11 cellular contexts compared by ENCODE assay signal in genomic region chr3:52456800-52457183, GRCh38. TPM values are rescaled to one million over a fixed set of nuclear protein-coding genes. Genes with fewer than 3 reads are reported as not detected.
DNase-seq lines count a peak whose midpoint lies in the region.
"Had no signal": no experiment of that assay in that cellular context is flagged by ENCODE, and none has a peak within 500 bp of the region (broad histone marks: within the 10 kb centered on the region; RNA-seq: fewer than 3 reads in every experiment).

No MANE protein-coding gene starts in this region.

- POLR2A ChIA-PET in activated CD4-positive, alpha-beta T cell treated with anti-CD3 and anti-CD28 coated beads, Interleukin-2, amount 10 ng/mL, durations not matched to agents 7 days and 5 days (lab: Charles Lee), result no interaction called here

- 93% methylated on average over 5 of the region's 5 CpGs for WGBS in thymus

- no peaks in the 10 kb centered on the region for H3K27me3 Mint-ChIP-seq in activated CD4-positive, alpha-beta T cell treated with anti-CD3 and anti-CD28 coated beads, Interleukin-2, amount 10 ng/mL, durations not matched to agents 7 days and 5 days

- H3K9me3 Mint-ChIP-seq in activated CD4-positive, alpha-beta T cell treated with anti-CD3 and anti-CD28 coated beads, Interleukin-2, amount 10 ng/mL, durations not matched to agents 7 days and 5 days, result no peaks in the 10 kb centered on the region

- CTCF ChIA-PET in activated CD4-positive, alpha-beta T cell treated with anti-CD3 and anti-CD28 coated beads, Interleukin-2, amount 10 ng/mL, durations not matched to agents 7 days and 5 days (lab: Charles Lee), result interaction anchor here (0.6 to 2.9 kb wide), 7 partner anchors 8 to 45 kb away, joined by 3 to 12 read pairs (median 6); partner anchors contain the start of gene SEMA3G

- H3K4me1 Mint-ChIP-seq in activated CD4-positive, alpha-beta T cell treated with anti-CD3 and anti-CD28 coated beads, Interleukin-2, amount 10 ng/mL, durations not matched to agents 7 days and 5 days, result peaks cover 39% of the 10 kb centered on the region

- no peak for DNase-seq in activated CD4-positive, alpha-beta T cell treated with anti-CD3 and anti-CD28 coated beads, Interleukin-2, amount 10 ng/mL, durations not matched to agents 7 days and 5 days
- DNase-seq in activated CD4-positive, alpha-beta T cell treated with anti-CD3 and anti-CD28 coated beads for 1 hour, result no peak
- DNase-seq in adipocyte (ENCODE audit: low read depth), result no peak
- DNase-seq in SIG-M5 (lab: John Stamatoyannopoulos, UW), result no peak
- DNase-seq in GM03348 (ENCODE audit: low spot score), result no peak
- DNase-seq in kidney glomerular epithelial cell (lab: John Stamatoyannopoulos, UW), result no peak
- DNase-seq: AML-193; effector CD8-positive, alpha-beta T cell had no signal

- peak overlapping the region; percentile 91 for H3K9ac ChIP-seq in adipocyte (ENCODE audit: low read length)

- no peaks in the 10 kb centered on the region for H3K9me3 ChIP-seq in adipocyte (ENCODE audit: control insufficient read depth, low read length)
- H3K9me3 ChIP-seq in thymus (ENCODE audit: control insufficient read depth), result no peaks in the 10 kb centered on the region

- peak overlapping the region; percentile 89 for H3K4me3 Mint-ChIP-seq in activated CD4-positive, alpha-beta T cell treated with anti-CD3 and anti-CD28 coated beads, Interleukin-2, amount 10 ng/mL, durations not matched to agents 7 days and 5 days

- peak overlapping the region; percentile 98 for H3K27ac Mint-ChIP-seq in activated CD4-positive, alpha-beta T cell treated with anti-CD3 and anti-CD28 coated beads, Interleukin-2, amount 10 ng/mL, durations not matched to agents 7 days and 5 days

- H3K36me3 ChIP-seq in adipocyte (ENCODE audit: control insufficient read depth, insufficient read depth, low read length, severe bottlenecking), result peaks cover 38% of the 10 kb centered on the region
- H3K36me3 ChIP-seq in thymus (ENCODE audit: control insufficient read depth, insufficient read depth), result peaks cover 23% of the 10 kb centered on the region

- peak overlapping the region; percentile 98 for H3K27ac ChIP-seq in layer of hippocampus (ENCODE audit: low read depth, low read length)
- H3K27ac ChIP-seq in thymus (ENCODE audit: low read depth), result no peak overlapping the region

- peaks cover 24% of the 10 kb centered on the region for H3K36me3 Mint-ChIP-seq in activated CD4-positive, alpha-beta T cell treated with anti-CD3 and anti-CD28 coated beads, Interleukin-2, amount 10 ng/mL, durations not matched to agents 7 days and 5 days (ENCODE audit: low read depth)

- peaks cover 15% of the 10 kb centered on the region for H3K4me1 ChIP-seq in adipocyte (ENCODE audit: control insufficient read depth, insufficient read depth, low read length)
- peaks cover 17% of the 10 kb centered on the region for H3K4me1 ChIP-seq in thymus (ENCODE audit: control insufficient read depth, insufficient read depth, low read length)

- H3K4me3 ChIP-seq in adipocyte (ENCODE audit: low read length) (peak overlapping the region; percentile 98), thymus (ENCODE audit: low read length) (peak overlapping the region; percentile 86)

- H3K27me3 ChIP-seq in adipocyte (replicated peaks; ENCODE audit: control insufficient read depth, insufficient read depth, low read length) (no peaks in the 10 kb centered on the region), layer of hippocampus (ENCODE audit: control insufficient read depth, insufficient read depth, low read length) (no peaks in the 10 kb centered on the region), thymus (ENCODE audit: control insufficient read depth, insufficient read depth) (no peaks in the 10 kb centered on the region)

RNA-seq across cellular contexts. Expression of gene NISCH, which starts 1.4 kb away (rescaled TPM):
- total RNA-seq in activated CD4-positive, alpha-beta T cell treated with anti-CD3 and anti-CD28 coated beads, Interleukin-2, amount 10 ng/mL, durations not matched to agents 7 days and 5 days, result 10 to 100 TPM; 94.5 TPM
- 62.3 TPM for polyA plus RNA-seq in thymus

RNA-seq across cellular contexts. Expression of gene TNNC1, which starts 3.0 kb away (rescaled TPM):
- total RNA-seq in activated CD4-positive, alpha-beta T cell treated with anti-CD3 and anti-CD28 coated beads, Interleukin-2, amount 10 ng/mL, durations not matched to agents 7 days and 5 days, result 1 to 10 TPM; 1.5 to 2.1 TPM
- polyA plus RNA-seq in thymus, result 10.2 TPM
- total RNA-seq: HT1080 had no signal

RNA-seq across cellular contexts. Expression of gene SEMA3G, which starts 11.9 kb away (rescaled TPM):
- total RNA-seq in activated CD4-positive, alpha-beta T cell treated with anti-CD3 and anti-CD28 coated beads, Interleukin-2, amount 10 ng/mL, durations not matched to agents 7 days and 5 days, result under 1 TPM in 1 of 2 experiments, not detected in 1; 0.15 TPM
- 6.4 TPM for polyA plus RNA-seq in thymus

RNA-seq across cellular contexts. Expression of gene STAB1, which starts 38.3 kb away (rescaled TPM):
- under 1 TPM; 0.02 to 0.15 TPM for total RNA-seq in activated CD4-positive, alpha-beta T cell treated with anti-CD3 and anti-CD28 coated beads, Interleukin-2, amount 10 ng/mL, durations not matched to agents 7 days and 5 days
- 315 TPM for polyA plus RNA-seq in thymus
- total RNA-seq: HT1080 had no signal

RNA-seq across cellular contexts. Expression of gene PHF7, which starts 46.3 kb away (rescaled TPM):
- 10 to 100 TPM; 14.0 to 16.5 TPM for total RNA-seq in activated CD4-positive, alpha-beta T cell treated with anti-CD3 and anti-CD28 coated beads, Interleukin-2, amount 10 ng/mL, durations not matched to agents 7 days and 5 days
- 9.1 TPM for polyA plus RNA-seq in thymus
